ENCODE assay signal across 16 cellular contexts in genomic region chr17:66341462-66341861, GRCh38. TPM values are rescaled to one million over a fixed set of nuclear protein-coding genes. Genes with fewer than 3 reads are reported as not detected.
A peak's percentile ranks its signal among the peaks of the same experiment; 100 is the strongest.
DNase-seq lines count a peak whose midpoint lies in the region; ATAC-seq and TF ChIP-seq lines count a peak whose summit lies in the region.
"Had no signal": no experiment of that assay in that cellular context is flagged by ENCODE, and none has a peak within 500 bp of the region (broad histone marks: within the 10 kb centered on the region; RNA-seq: fewer than 3 reads in every experiment).

No MANE protein-coding gene starts in this region.

- peak overlapping the region; percentile 48 for H3K4me3 Mint-ChIP-seq in Calu3 (ENCODE audit: low read depth, unreplicated experiment)
- H3K4me3 Mint-ChIP-seq in progenitor cell of endocrine pancreas (ENCODE audit: low read depth), result peak overlapping the region; percentile 49
- H3K4me3 Mint-ChIP-seq in activated T-helper 17 cell treated with anti-CD3 and anti-CD28 coated beads, Interleukin-2, amount 50 U/mL, for 72 hours, result no peak overlapping the region

- peak overlapping the region; percentile 33 for H3K27ac Mint-ChIP-seq in Calu3 (ENCODE audit: unreplicated experiment)
- H3K27ac Mint-ChIP-seq in progenitor cell of endocrine pancreas, result no peak overlapping the region
- H3K27ac Mint-ChIP-seq in activated T-helper 17 cell treated with anti-CD3 and anti-CD28 coated beads, Interleukin-2, amount 50 U/mL, for 72 hours, result no peak overlapping the region

- CTCF ChIA-PET in Calu3 (lab: Charles Lee), result interaction anchor here (1.1 to 1.5 kb wide), 3 partner anchors 10 to 223 kb away, joined by 3 to 5 read pairs (median 4); no protein-coding TSS in a partner anchor

- in situ Hi-C loops in GM13976 (cut with MboI; ENCODE audit: low sequenced_read_pairs, unreplicated experiment), result no loop called here

- no peak for TF ChIP-seq CTCF in Calu3 (IDR thresholded peaks at IDR 0.05; ENCODE audit: unreplicated experiment)
- TF ChIP-seq CTCF in progenitor cell of endocrine pancreas (IDR thresholded peaks at IDR 0.05; ENCODE audit: unreplicated experiment), result no peak
- no peak for TF ChIP-seq CTCF in GM13976 (IDR thresholded peaks at IDR 0.05; ENCODE audit: borderline replicate concordance, control extremely low read depth, extremely low read depth, insufficient read depth, missing control alignments)

- H3K9me3 Mint-ChIP-seq in Calu3 (ENCODE audit: low read depth, unreplicated experiment) (no peaks in the 10 kb centered on the region), progenitor cell of endocrine pancreas (ENCODE audit: low read depth) (no peaks in the 10 kb centered on the region)
- H3K9me3 Mint-ChIP-seq in activated T-helper 17 cell treated with anti-CD3 and anti-CD28 coated beads, Interleukin-2, amount 50 U/mL, for 72 hours, result no peaks in the 10 kb centered on the region

- H3K27me3 Mint-ChIP-seq in Calu3 (ENCODE audit: unreplicated experiment), result no peaks in the 10 kb centered on the region
- no peaks in the 10 kb centered on the region for H3K27me3 Mint-ChIP-seq in progenitor cell of endocrine pancreas
- no peaks in the 10 kb centered on the region for H3K27me3 Mint-ChIP-seq in activated T-helper 17 cell treated with anti-CD3 and anti-CD28 coated beads, Interleukin-2, amount 50 U/mL, for 72 hours

- DNase-seq in Calu3 (no peak), kidney tubule cell (ENCODE audit: low spot score) (peak; percentile 33), progenitor cell of endocrine pancreas (ENCODE audit: low spot score, unreplicated experiment) (no peak), GM13976 (ENCODE audit: low spot score) (no peak)
- DNase-seq in activated CD4-positive, alpha-beta T cell treated with anti-CD3 and anti-CD28 coated beads, Interleukin-2, amount 50 U/mL, for 48 hours, result no peak
- DNase-seq: GM23248, Karpas-422, MM.1S, NCI-H1105, NCI-H1694 treated with DMSO at 0.1 percent for 48 hours, NCI-H748 treated with DMSO at 0.1 percent for 48 hours, SK-N-SH had no signal

- no TSS peak for BruUV-seq in Calu3 (replicated peaks; lab: Mats Ljungman, UMichigan)

- intact Hi-C loops in Calu3 (cut with micrococcal nuclease; ENCODE audit: unreplicated experiment), result loop anchor here (2.0 kb wide), 1 partner anchor 37 kb away; no protein-coding TSS in a partner anchor

- ATAC-seq in HG03354 (IDR thresholded peaks at IDR 0.05; ENCODE audit: poor library complexity, severe bottlenecking, unreplicated experiment), result peak; percentile 58
- ATAC-seq in activated T-helper 17 cell treated with anti-CD3 and anti-CD28 coated beads, Interleukin-2, amount 50 U/mL, for 72 hours (replicated peaks), result no peak
- ATAC-seq: Panc1, Right ventricle myocardium inferior had no signal

- H3K36me3 Mint-ChIP-seq in Calu3 (ENCODE audit: insufficient read depth, unreplicated experiment) (peaks cover 35% of the 10 kb centered on the region), progenitor cell of endocrine pancreas (ENCODE audit: insufficient read depth) (no peaks in the 10 kb centered on the region)
- peaks cover 46% of the 10 kb centered on the region for H3K36me3 Mint-ChIP-seq in activated T-helper 17 cell treated with anti-CD3 and anti-CD28 coated beads, Interleukin-2, amount 50 U/mL, for 72 hours (ENCODE audit: low read depth)

- H3K4me1 Mint-ChIP-seq in Calu3 (ENCODE audit: low read depth, unreplicated experiment), result peaks cover 77% of the 10 kb centered on the region
- H3K4me1 Mint-ChIP-seq in progenitor cell of endocrine pancreas (ENCODE audit: low read depth), result peaks cover 40% of the 10 kb centered on the region
- peaks cover 31% of the 10 kb centered on the region for H3K4me1 Mint-ChIP-seq in activated T-helper 17 cell treated with anti-CD3 and anti-CD28 coated beads, Interleukin-2, amount 50 U/mL, for 72 hours

RNA-seq across cellular contexts. Expression of gene PRKCA, which starts 39.0 kb away (rescaled TPM):
- total RNA-seq in Calu3 (2022), result 126 TPM in 2 replicates
- total RNA-seq in progenitor cell of endocrine pancreas, result 14.7 and 16.4 TPM in 2 replicates
- 10 to 100 TPM; 58.2 to 86.0 TPM for total RNA-seq in activated T-helper 17 cell treated with anti-CD3 and anti-CD28 coated beads, Interleukin-2, amount 50 U/mL, for 72 hours
